Comparison of ENCODE assay signal across 31 cellular contexts in genomic region chr1:231561663-231562383, GRCh38.
"Had no signal": no experiment of that assay in that cellular context is flagged by ENCODE, and none has a peak within 500 bp of the region (broad histone marks: within the 10 kb centered on the region; RNA-seq: fewer than 3 reads in every experiment).

No MANE protein-coding gene starts in this region.

- H3K4me3 Mint-ChIP-seq: activated CD4-positive, alpha-beta T cell treated with anti-CD3 and anti-CD28 coated beads, Interleukin-2, amount 10 ng/mL, durations not matched to agents 24 days and 14 days; activated CD8-positive, alpha-beta T cell treated with anti-CD3 and anti-CD28 coated beads for 36 hours; activated naive CD8-positive, alpha-beta T cell treated with anti-CD3 and anti-CD28 coated beads for 36 hours; activated T-cell treated with anti-CD3 and anti-CD28 coated beads, Interleukin-2, amount 50 U/mL, for 72 hours; activated T-helper 17 cell treated with anti-CD3 and anti-CD28 coated beads, Interleukin-2, amount 50 U/mL, for 72 hours; T-cell; T-helper 17 cell had no signal

- H3K4me3 ChIP-seq: MG63 had no signal

- H3K27me3 Mint-ChIP-seq: activated CD4-positive, alpha-beta T cell treated with anti-CD3 and anti-CD28 coated beads, Interleukin-2, amount 10 ng/mL, durations not matched to agents 24 days and 14 days; activated CD8-positive, alpha-beta T cell treated with anti-CD3 and anti-CD28 coated beads for 36 hours; activated naive CD8-positive, alpha-beta T cell treated with anti-CD3 and anti-CD28 coated beads for 36 hours; activated T-helper 17 cell treated with anti-CD3 and anti-CD28 coated beads, Interleukin-2, amount 50 U/mL, for 72 hours; T-cell; T-helper 17 cell had no signal

- ATAC-seq: activated CD8-positive, alpha-beta T cell treated with anti-CD3 and anti-CD28 coated beads for 36 hours; activated T-cell treated with anti-CD3 and anti-CD28 coated beads, Interleukin-2, amount 50 U/mL, for 72 hours; activated T-helper 17 cell treated with anti-CD3 and anti-CD28 coated beads, Interleukin-2, amount 50 U/mL, for 72 hours; Panc1; SK-N-SH treated with all-trans-retinoic acid at 6 μM for 48 hours; T-cell; T-helper 17 cell had no signal

- H3K27ac Mint-ChIP-seq: activated CD4-positive, alpha-beta T cell treated with anti-CD3 and anti-CD28 coated beads, Interleukin-2, amount 10 ng/mL, durations not matched to agents 24 days and 14 days; activated CD8-positive, alpha-beta T cell treated with anti-CD3 and anti-CD28 coated beads for 36 hours; activated naive CD8-positive, alpha-beta T cell treated with anti-CD3 and anti-CD28 coated beads for 36 hours; activated T-cell treated with anti-CD3 and anti-CD28 coated beads, Interleukin-2, amount 50 U/mL, for 72 hours; activated T-helper 17 cell treated with anti-CD3 and anti-CD28 coated beads, Interleukin-2, amount 50 U/mL, for 72 hours; T-cell; T-helper 17 cell had no signal

- H3K9me3 Mint-ChIP-seq: activated CD4-positive, alpha-beta T cell treated with anti-CD3 and anti-CD28 coated beads, Interleukin-2, amount 10 ng/mL, durations not matched to agents 24 days and 14 days; activated CD8-positive, alpha-beta T cell treated with anti-CD3 and anti-CD28 coated beads for 36 hours; activated naive CD8-positive, alpha-beta T cell treated with anti-CD3 and anti-CD28 coated beads for 36 hours; activated T-cell treated with anti-CD3 and anti-CD28 coated beads, Interleukin-2, amount 50 U/mL, for 72 hours; activated T-helper 17 cell treated with anti-CD3 and anti-CD28 coated beads, Interleukin-2, amount 50 U/mL, for 72 hours; T-cell had no signal

- H3K9me3 ChIP-seq: MG63 had no signal

- H3K27ac ChIP-seq: brain microvascular endothelial cell, WERI-Rb-1 had no signal

- DNase-seq: activated CD4-positive, alpha-beta T cell treated with anti-CD3 and anti-CD28 coated beads, Interleukin-2, amount 10 ng/mL, durations not matched to agents 24 days and 14 days; activated CD4-positive, alpha-beta T cell treated with anti-CD3 and anti-CD28 coated beads, Interleukin-2, amount 50 U/mL, for 4 hours; activated CD8-positive, alpha-beta T cell treated with anti-CD3 and anti-CD28 coated beads for 36 hours; activated effector memory CD4-positive, alpha-beta T cell treated with anti-CD3 and anti-CD28 coated beads, Interleukin-2, amount 50 U/mL, for 16 hours; activated naive CD4-positive, alpha-beta T cell; activated naive CD4-positive, alpha-beta T cell treated with anti-CD3 and anti-CD28 coated beads, Interleukin-2, amount 50 U/mL, for 16 hours; activated naive CD8-positive, alpha-beta T cell treated with anti-CD3 and anti-CD28 coated beads for 36 hours; activated T-cell treated with anti-CD3 and anti-CD28 coated beads, Interleukin-2, amount 50 U/mL, for 1 hour; activated T-cell treated with anti-CD3 and anti-CD28 coated beads, Interleukin-2, amount 50 U/mL, for 72 hours; amniotic stem cell; aorta; brain microvascular endothelial cell; Kasumi-1; KG1; MG63; NCI-H1048; NCI-H1105 treated with DMSO at 0.1 percent for 48 hours; NCI-H1436 treated with DMSO at 0.1 percent for 48 hours; NCI-H1694 treated with DMSO at 0.1 percent for 48 hours; NCI-H2029; NCI-H345; NCI-H524 treated with DMSO at 0.1 percent for 48 hours; RPMI8226; SHP77 treated with DMSO at 0.1 percent for 48 hours; T-cell; T-helper 17 cell; T-helper 9 cell; WERI-Rb-1 had no signal

- H3K27me3 ChIP-seq: brain microvascular endothelial cell, MG63 had no signal
